Comparison of ENCODE assay signal across 4 cellular contexts in the genomic region with DNA sequence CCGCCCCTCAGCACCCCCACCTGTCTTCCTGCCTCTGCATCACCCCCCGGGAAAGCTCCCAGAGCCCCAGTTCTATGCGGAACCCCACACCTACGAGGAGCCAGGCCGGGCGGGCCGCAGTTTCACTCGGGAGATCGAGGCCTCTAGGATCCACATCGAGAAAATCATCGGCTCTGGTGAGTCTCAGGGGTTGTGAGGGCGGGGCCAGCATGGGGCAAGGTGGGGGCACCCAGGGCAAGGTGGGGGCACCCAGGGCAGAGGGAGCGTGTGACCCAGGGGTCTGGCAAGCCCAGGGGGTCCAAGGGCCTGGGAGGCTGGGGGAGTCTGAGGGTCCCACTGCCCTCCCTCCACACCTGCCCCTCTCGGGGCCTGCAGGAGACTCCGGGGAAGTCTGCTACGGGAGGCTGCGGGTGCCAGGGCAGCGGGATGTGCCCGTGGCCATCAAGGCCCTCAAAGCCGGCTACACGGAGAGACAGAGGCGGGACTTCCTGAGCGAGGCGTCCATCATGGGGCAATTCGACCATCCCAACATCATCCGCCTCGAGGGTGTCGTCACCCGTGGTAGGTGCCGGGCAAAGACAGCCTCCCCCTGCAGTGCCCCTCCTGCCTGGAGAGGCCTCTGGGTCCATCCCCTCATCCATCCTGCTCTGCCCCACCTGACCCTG. TPM values are rescaled to one million over a fixed set of nuclear protein-coding genes. Genes with fewer than 3 reads are reported as not detected.
"Had no signal": no experiment of that assay in that cellular context is flagged by ENCODE, and none has a peak within 500 bp of the region (broad histone marks: within the 10 kb centered on the region; RNA-seq: fewer than 3 reads in every experiment).

No MANE protein-coding gene starts in this region.

- DNase-seq: GDM1, GF-D8 had no signal

- ATAC-seq: GM12878 had no signal

- H3K4me3 ChIP-seq: GM12878 had no signal

RNA-seq across cellular contexts. Expression of gene EPHA8, which starts 34.1 kb away (rescaled TPM):
- total RNA-seq: G401, GM12878 had no signal
- polyA plus RNA-seq: GM12878 had no signal

RNA-seq across cellular contexts. Expression of gene C1QA, which starts 39.0 kb away (rescaled TPM):
- total RNA-seq: G401 had no signal
- polyA plus RNA-seq: GM12878 had no signal

RNA-seq across cellular contexts. Expression of gene C1QC, which starts 46.0 kb away (rescaled TPM):
- total RNA-seq: G401 had no signal
- polyA plus RNA-seq: GM12878 had no signal

RNA-seq across cellular contexts. Expression of gene C1QB, which starts 55.6 kb away (rescaled TPM):
- total RNA-seq: G401 had no signal
- polyA plus RNA-seq: GM12878 had no signal
